ENCODE assay signal across 1 cellular context in the genomic region with DNA sequence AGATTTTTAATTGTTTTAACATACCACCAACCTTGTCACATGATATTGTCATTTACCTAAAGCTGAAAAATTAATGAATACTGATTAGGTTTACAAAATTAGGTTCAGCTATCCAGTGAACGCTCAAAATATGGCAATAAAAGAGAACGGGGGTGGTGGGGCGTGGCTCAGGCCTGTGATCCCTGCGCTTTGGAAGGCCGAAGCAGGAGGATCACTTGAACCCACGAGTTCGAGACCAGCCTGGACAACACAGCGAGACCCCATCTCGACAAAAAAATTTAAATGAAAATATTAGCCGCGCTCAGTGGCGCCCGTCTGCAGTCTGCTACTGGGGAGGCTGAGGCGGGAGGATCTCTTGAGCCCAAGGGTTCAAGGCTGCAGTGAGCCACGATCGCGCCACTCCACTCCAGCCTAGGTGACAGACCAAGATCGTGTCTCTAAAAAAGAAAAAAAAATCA.
TF ChIP-seq lines count a peak whose summit lies in the region.

No MANE protein-coding gene starts in this region.

TF ChIP-seq in endothelial cell of umbilical vein, 7 proteins besides CTCF, POLR2A, EP300 and RAD21:
- TF ChIP-seq POLR2AphosphoS5 (IDR thresholded peaks at IDR 0.05; ENCODE audit: insufficient read depth, low read depth, low read length), result no peak
- TF ChIP-seq, protein P1, sequence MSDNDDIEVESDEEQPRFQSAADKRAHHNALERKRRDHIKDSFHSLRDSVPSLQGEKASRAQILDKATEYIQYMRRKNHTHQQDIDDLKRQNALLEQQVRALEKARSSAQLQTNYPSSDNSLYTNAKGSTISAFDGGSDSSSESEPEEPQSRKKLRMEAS (IDR thresholded peaks at IDR 0.05; ENCODE audit: insufficient read depth, insufficient read length), result no peak
- no peak for TF ChIP-seq FOS (IDR thresholded peaks at IDR 0.05; ENCODE audit: borderline replicate concordance, insufficient read depth, low read length)
- TF ChIP-seq GATA2 (IDR thresholded peaks at IDR 0.05; ENCODE audit: insufficient read depth, insufficient read length, low read depth, low read length), result no peak
